Comparison of ENCODE assay signal across 1 cellular context in genomic region chr11:6612008-6612815, GRCh38.
TF ChIP-seq lines count a peak whose summit lies in the region.

Gene TAF10, minus strand, starts transcription at chr11:6612216. Its CDS starts 27 bp downstream, at chr11:6612189.

TF ChIP-seq in HepG2, 621 proteins besides CTCF, POLR2A, EP300 and RAD21 (continued from another document):
- TF ChIP-seq ZBTB40 (IDR thresholded peaks at IDR 0.05): no peak; the same call in 1 of the 2 replicates
- peak; percentile 68; the same call in 1 of the 2 replicates for TF ChIP-seq ZBTB40 (CRISPR knock-in tag; IDR thresholded peaks at IDR 0.05)
- peak; percentile 83; the same call in 1 of the 2 replicates for TF ChIP-seq ZNF343 (CRISPR knock-in tag; IDR thresholded peaks at IDR 0.05)
- TF ChIP-seq ZNF143 (CRISPR knock-in tag; IDR thresholded peaks at IDR 0.05): no peak
- peak; percentile 93; the same call in 1 of the 2 replicates for TF ChIP-seq ARID4A (CRISPR knock-in tag; IDR thresholded peaks at IDR 0.05; ENCODE audit: borderline replicate concordance)
- TF ChIP-seq TMF1 (CRISPR knock-in tag; IDR thresholded peaks at IDR 0.05; ENCODE audit: low read depth): no peak; the same call in 1 of the 2 replicates
- TF ChIP-seq ZFYVE20 (CRISPR knock-in tag; IDR thresholded peaks at IDR 0.05; ENCODE audit: borderline replicate concordance, low read depth): no peak
- TF ChIP-seq ZBTB46 (CRISPR knock-in tag; IDR thresholded peaks at IDR 0.05; ENCODE audit: borderline replicate concordance): no peak; the same call in 1 of the 2 replicates
- peak; percentile 64; the same call in 1 of the 2 replicates for TF ChIP-seq TFDP2 (CRISPR knock-in tag; IDR thresholded peaks at IDR 0.05)
- TF ChIP-seq MED8 (CRISPR knock-in tag; IDR thresholded peaks at IDR 0.05; ENCODE audit: insufficient replicate concordance): no peak
- no peak for TF ChIP-seq GLMP (CRISPR knock-in tag; IDR thresholded peaks at IDR 0.05; ENCODE audit: borderline replicate concordance)
- peak; percentile 60; the same call in 1 of the 2 replicates for TF ChIP-seq ZNF572 (CRISPR knock-in tag; IDR thresholded peaks at IDR 0.05)
- TF ChIP-seq HOXA7 (CRISPR knock-in tag; IDR thresholded peaks at IDR 0.05): no peak
- TF ChIP-seq HOXA3 (CRISPR knock-in tag; IDR thresholded peaks at IDR 0.05): peak; percentile 95
- peak; percentile 85 for TF ChIP-seq ELF3 (CRISPR knock-in tag; IDR thresholded peaks at IDR 0.05)
